ENCODE assay signal across 8 cellular contexts in the genomic region with DNA sequence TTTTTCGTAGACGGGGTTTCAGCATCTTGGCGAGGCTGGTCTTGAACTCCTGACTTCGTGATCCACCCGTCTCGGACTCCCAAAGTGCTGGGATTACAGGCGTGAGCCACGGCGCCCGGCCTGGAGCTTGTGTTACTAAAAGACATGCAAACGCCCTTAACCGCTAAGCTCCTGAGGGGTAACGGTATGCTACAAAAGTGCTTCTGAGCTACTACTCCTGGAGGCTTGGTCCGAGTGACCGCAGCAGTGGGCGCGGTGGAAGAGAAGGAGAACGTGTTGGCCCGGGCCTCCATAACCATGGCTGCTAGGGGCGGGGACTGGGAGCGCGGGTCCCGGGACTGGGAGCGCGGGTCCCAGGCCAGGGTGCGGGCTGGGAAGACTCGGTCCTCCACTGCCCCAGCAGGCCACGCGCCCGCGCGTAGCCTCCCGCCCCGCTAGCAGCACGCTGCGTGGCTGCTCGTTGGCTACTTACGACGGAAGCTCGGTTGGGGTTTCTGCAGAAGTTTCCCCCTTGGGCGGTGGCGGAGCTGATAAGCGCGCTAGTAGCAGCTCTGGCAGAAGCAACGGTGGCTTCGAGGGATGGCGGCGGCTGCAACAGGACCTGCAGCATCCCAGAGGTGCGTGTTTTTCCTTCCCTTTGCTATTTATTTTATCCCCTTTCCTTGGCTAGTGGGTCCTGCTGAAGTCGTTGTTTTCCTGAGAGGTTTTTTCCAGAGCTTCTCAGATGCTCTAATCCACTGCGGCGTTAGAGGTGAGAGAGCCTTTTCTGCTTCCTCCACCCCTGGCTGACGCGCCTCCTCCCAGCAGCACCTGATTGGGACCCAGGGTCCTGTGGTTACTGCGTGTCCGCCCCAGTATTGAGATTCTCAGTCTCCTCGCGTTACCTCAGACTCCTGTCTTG.
DNase-seq lines count a peak whose midpoint lies in the region; ATAC-seq and TF ChIP-seq lines count a peak whose summit lies in the region.

No MANE protein-coding gene starts in this region.

- TF ChIP-seq POLR2A in esophagus muscularis mucosa (IDR thresholded peaks at IDR 0.05; ENCODE audit: low read depth), result no peak

- peak in 69 of 76 experiments; percentile 15 to 81 (median 57) for DNase-seq in HUDEP-2 (lab: John Stamatoyannopoulos, UW; ENCODE audit: unreplicated experiment in 76 of 76)
- DNase-seq in Panc1 (ENCODE audit: low read depth, low spot score), result peak; percentile 60
- DNase-seq in activated T-helper 1 cell treated with Interleukin-2 at 50 U/mL for 16 hours (ENCODE audit: low read depth), result peak; percentile 65
- DNase-seq in esophagus muscularis mucosa (ENCODE audit: extremely low spot score), result peak; percentile 96
- peak; percentile 50 to 53 for DNase-seq in stimulated activated CD8-positive, alpha-beta memory T cell treated with anti-CD3 and anti-CD28 coated beads, Interleukin-4, amount 100 ng/mL, for 1 hour (ENCODE audit: low read depth in 2 of 2, low spot score in 1 of 2)

- H3K4me2 ChIP-seq in DOHH2 (ENCODE audit: low read length), result peak overlapping the region; percentile 39

- no peaks in the 10 kb centered on the region for H3K9me2 ChIP-seq in DOHH2 (replicated peaks; ENCODE audit: control insufficient read depth, low read length)

- 1% methylated on average over 46 of the region's 58 CpGs for WGBS in esophagus muscularis mucosa

- CTCF ChIA-PET in Panc1 (lab: Charles Lee), result no interaction called here

- TF ChIP-seq EP300 in esophagus muscularis mucosa (IDR thresholded peaks at IDR 0.05), result no peak

- H3K9ac ChIP-seq in mucosa of stomach (ENCODE audit: low read length), result peak overlapping the region; percentile 70

- H3K9me3 ChIP-seq in DOHH2 (ENCODE audit: control insufficient read depth, insufficient read depth, low read length) (no peaks in the 10 kb centered on the region), Panc1 (ENCODE audit: control insufficient read depth, insufficient read depth, low read depth, low read length) (no peaks in the 10 kb centered on the region), esophagus muscularis mucosa (no peaks in the 10 kb centered on the region), mucosa of stomach (ENCODE audit: control insufficient read depth, low read length) (no peaks in the 10 kb centered on the region)

- H3K4me1 ChIP-seq in DOHH2 (ENCODE audit: control insufficient read depth, low read length), result no peaks in the 10 kb centered on the region
- no peaks in the 10 kb centered on the region for H3K4me1 ChIP-seq in Panc1 (ENCODE audit: control insufficient read depth, insufficient read depth, low read length)
- peaks cover 11 to 20% (median 19%) of the 10 kb centered on the region in 4 donors for H3K4me1 ChIP-seq in esophagus muscularis mucosa
- peaks cover 4% of the 10 kb centered on the region for H3K4me1 ChIP-seq in mucosa of stomach (ENCODE audit: control insufficient read depth, insufficient read depth, low read length)

- no peaks in the 10 kb centered on the region for H4K20me1 ChIP-seq in DOHH2 (ENCODE audit: control insufficient read depth, insufficient read depth, low read depth, low read length)

- no peaks in the 10 kb centered on the region for H3K79me2 ChIP-seq in DOHH2 (ENCODE audit: control insufficient read depth, low read length)

- H3F3A ChIP-seq in DOHH2 (ENCODE audit: control insufficient read depth, insufficient read depth), result no peaks in the 10 kb centered on the region

- POLR2A ChIA-PET in Panc1 (lab: Charles Lee), result interaction anchor here (0.6 to 0.7 kb wide), 2 partner anchors 177 to 858 kb away, joined by 3 read pairs; no protein-coding TSS in a partner anchor

- TF ChIP-seq CTCF in DOHH2 (IDR thresholded peaks at IDR 0.05; ENCODE audit: low read depth, low read length, poor library complexity, severe bottlenecking) (no peak), Panc1 (IDR thresholded peaks at IDR 0.05) (no peak), esophagus muscularis mucosa (IDR thresholded peaks at IDR 0.05) (no peak)

- BruUV-seq in Panc1 (replicated peaks; lab: Mats Ljungman, UMichigan), result no TSS peak

- H3K4me3 ChIP-seq in DOHH2 (ENCODE audit: low read length), result peak overlapping the region; percentile 44
- peak overlapping the region; percentile 72 to 75 for H3K4me3 ChIP-seq in Panc1 (ENCODE audit: low read depth in 2 of 2, low read length in 2 of 2)
- peak overlapping the region; percentile 65 to 72 (median 70) for H3K4me3 ChIP-seq in esophagus muscularis mucosa
- peak overlapping the region; percentile 98 for H3K4me3 ChIP-seq in mucosa of stomach (ENCODE audit: low read length)

- ATAC-seq in Panc1, result peak; percentile 99
- ATAC-seq in GM21619 (IDR thresholded peaks at IDR 0.05; ENCODE audit: unreplicated experiment), result no peak

- H3K27me3 ChIP-seq in DOHH2 (ENCODE audit: control insufficient read depth, low read length) (peaks cover 15% of the 10 kb centered on the region), Panc1 (ENCODE audit: control insufficient read depth, insufficient read depth, low read length) (no peaks in the 10 kb centered on the region), esophagus muscularis mucosa (no peaks in the 10 kb centered on the region), mucosa of stomach (ENCODE audit: control insufficient read depth, insufficient read depth, low read length) (no peaks in the 10 kb centered on the region)

- intact Hi-C loops in Panc1 (cut with micrococcal nuclease; ENCODE audit: unreplicated experiment), result no loop called here
- intact Hi-C loops in esophagus muscularis mucosa (cut with DNase I), result no loop called here

- H3K27ac ChIP-seq in DOHH2 (ENCODE audit: low read depth, low read length) (no peak overlapping the region), Panc1 (ENCODE audit: low read length) (peak overlapping the region; percentile 89), esophagus muscularis mucosa (replicated peaks in 1 of 4) (peak overlapping the region; percentile 79 to 87 (median 82))

- in situ Hi-C loops in Panc1 (cut with HindIII; ENCODE audit: low pct_unique_long_range_greater_than_20kb, low sequenced_read_pairs), result no loop called here

- H3K36me3 ChIP-seq in DOHH2 (ENCODE audit: control insufficient read depth, low read length), result no peaks in the 10 kb centered on the region
- H3K36me3 ChIP-seq in Panc1 (ENCODE audit: control insufficient read depth, insufficient read depth, low read length), result peaks cover 3% of the 10 kb centered on the region; the same call in 1 of the 2 replicates
- no peaks in the 10 kb centered on the region for H3K36me3 ChIP-seq in esophagus muscularis mucosa
- H3K36me3 ChIP-seq in mucosa of stomach (ENCODE audit: control insufficient read depth, insufficient read depth, low read length), result no peaks in the 10 kb centered on the region

Comparison
In these comparisons a context has a peak if more than half of its experiments do, and no peak if none do; other contexts are left out.
1. H3K4me3 ChIP-seq: peak in every context shown above with its lines; median percentile 98 in mucosa of stomach; 74 in Panc1; 70 in esophagus muscularis mucosa; 44 in DOHH2.